Comparison of ENCODE assay signal across 15 cellular contexts in genomic region chr17:36629970-36630369, GRCh38. TPM values are rescaled to one million over a fixed set of nuclear protein-coding genes. Genes with fewer than 3 reads are reported as not detected.
DNase-seq lines count a peak whose midpoint lies in the region; ATAC-seq, FAIRE-seq and TF ChIP-seq lines count a peak whose summit lies in the region.
"Had no signal": no experiment of that assay in that cellular context is flagged by ENCODE, and none has a peak within 500 bp of the region (broad histone marks: within the 10 kb centered on the region; RNA-seq: fewer than 3 reads in every experiment).

No MANE protein-coding gene starts in this region.

- no peaks in the 10 kb centered on the region; the same call in 1 of the 2 replicates for H4K20me1 ChIP-seq in K562 (replicated peaks; ENCODE audit: control insufficient read depth, insufficient read depth, low read length)

- CTCF ChIA-PET in K562 (lab: Yijun Ruan, JAX; ENCODE audit: low intra/inter-chr PET ratio) = interaction anchor here (0.7 to 2.3 kb wide), 6 partner anchors 9 to 744 kb away, joined by 3 to 26 read pairs (median 4); no protein-coding TSS in a partner anchor

- peak; percentile 23 for ATAC-seq in left ventricle myocardium superior
- no peak for ATAC-seq in Right ventricle myocardium inferior
- ATAC-seq in K562 = no peak
- ATAC-seq in HG03175 (IDR thresholded peaks at IDR 0.05; ENCODE audit: unreplicated experiment) = no peak

- in situ Hi-C loops in K562 (cut with MboI) = loop anchor here (5.0 to 10.0 kb wide), 2 partner anchors 422 to 745 kb away; partner anchors contain the start of gene C17orf78

- peaks cover 0 to 9% of the 10 kb centered on the region in 2 experiments; a peak in 2 of 5 replicates for H3K4me1 ChIP-seq in K562 (replicated peaks in 1 of 2; ENCODE audit: control insufficient read depth in 2 of 2, insufficient read depth in 2 of 2, low read length in 2 of 2)

- peak overlapping the region in 1 of 2 experiments; percentile 13; a peak in 1 of 4 replicates for H3K9ac ChIP-seq in K562 (ENCODE audit: insufficient read depth in 1 of 2, low read depth in 2 of 2, low read length in 2 of 2)
- H3K9ac ChIP-seq: BLaER1 had no signal

- TF ChIP-seq EP300 in K562 (IDR thresholded peaks at IDR 0.05; ENCODE audit: low read length) = no peak

- intact Hi-C loops in left ventricle myocardium superior (cut with micrococcal nuclease) (loop anchor here (5.0 kb wide), 1 partner anchor 417 kb away; no protein-coding TSS in a partner anchor), Right ventricle myocardium inferior (cut with DNase I) (loop anchor here (1.0 to 2.0 kb wide), 2 partner anchors 417 to 611 kb away; no protein-coding TSS in a partner anchor), K562 (cut with micrococcal nuclease) (loop anchor here (2.0 to 10.0 kb wide), 4 partner anchors 27 to 585 kb away; no protein-coding TSS in a partner anchor)

- DNase-seq in NCI-H1417 (lab: John Stamatoyannopoulos, UW) (peak in 2 of 3 experiments; percentile 19 to 39), NCI-H1417 treated with DMSO at 0.1 percent for 48 hours (lab: John Stamatoyannopoulos, UW) (no peak), left ventricle myocardium superior (no peak), Right ventricle myocardium inferior (ENCODE audit: missing footprints) (no peak), K562 (ENCODE audit: extremely low read depth in 1 of 4, low spot score in 3 of 4) (no peak), hippocampal formation (lab: John Stamatoyannopoulos, UW) (no peak)
- DNase-seq: GF-D8 had no signal

- no peaks in the 10 kb centered on the region for H3K36me3 ChIP-seq in K562 (ENCODE audit: control insufficient read depth, insufficient read depth, low read length)
- H3K36me3 ChIP-seq: BLaER1, MG63 had no signal

- H3K27ac ChIP-seq in K562 (ENCODE audit: extremely low read depth, low read depth, low read length) = no peak overlapping the region
- H3K27ac ChIP-seq: BLaER1, RWPE1 had no signal

- no peak for TF ChIP-seq CTCF in K562 (IDR thresholded peaks at IDR 0.05 in 2 of 3, conservative IDR thresholded peaks at IDR 0.05 in 1 of 3; ENCODE audit: insufficient read depth in 2 of 3, low read depth in 1 of 3, low read length in 3 of 3)

- FAIRE-seq in K562 (lab: Jason Lieb, UNC) = no peak
- FAIRE-seq: A204.1, D721Med, GM12891, H54 had no signal

- no peaks in the 10 kb centered on the region for H3K9me1 ChIP-seq in K562 (ENCODE audit: control insufficient read depth, insufficient read depth, low read length)

- no peak overlapping the region for H3K4me2 ChIP-seq in K562 (ENCODE audit: insufficient read depth, low read length)
- H3K4me2 ChIP-seq: BLaER1 had no signal

- H3K4me3 ChIP-seq in K562 = no peak overlapping the region
- H3K4me3 ChIP-seq: BLaER1, MG63 had no signal

- no peaks in the 10 kb centered on the region for H3K9me3 ChIP-seq in K562 (replicated peaks; ENCODE audit: control insufficient read depth, insufficient read depth, low read depth, low read length)
- H3K9me3 ChIP-seq: BLaER1, MG63 had no signal

- POLR2A ChIA-PET in K562 (lab: Yijun Ruan, JAX) = interaction anchor here (0.7 kb wide), 1 partner anchor 16 kb away, joined by 3 read pairs; no protein-coding TSS in a partner anchor

- BruUV-seq in K562 (replicated peaks; lab: Mats Ljungman, UMichigan) = no TSS peak

- H3K79me2 ChIP-seq in K562 (ENCODE audit: control insufficient read depth, insufficient read depth, low read length) = no peaks in the 10 kb centered on the region

- H2AFZ ChIP-seq in K562 (ENCODE audit: low read depth, low read length) = no peak overlapping the region

- H3K27me3 ChIP-seq in K562 (ENCODE audit: control insufficient read depth in 2 of 2, insufficient read depth in 2 of 2, low read length in 2 of 2) = peaks cover 27 to 39% of the 10 kb centered on the region in 2 experiments
- H3K27me3 ChIP-seq: BLaER1, MG63 had no signal

- no peak for TF ChIP-seq POLR2A in K562 (conservative IDR thresholded peaks at IDR 0.05)

- no peak for TF ChIP-seq RAD21 in K562 (CRISPR knock-in tag; conservative IDR thresholded peaks at IDR 0.05 in 1 of 2, IDR thresholded peaks at IDR 0.05 in 1 of 2)

- 23% methylated on average over 3 of the region's 3 CpGs for WGBS in K562 (ENCODE audit: insufficient coverage, low coverage, missing lambda C conversion rate)

TF ChIP-seq in K562, 482 proteins besides CTCF, POLR2A, EP300 and RAD21:
- TF ChIP-seq DPF2 (IDR thresholded peaks at IDR 0.05) (no peak), NFIC (IDR thresholded peaks at IDR 0.05) (peak; percentile 76)

RNA-seq across cellular contexts. Expression of gene MRM1, which starts 28.6 kb away (rescaled TPM):
- total RNA-seq in left ventricle myocardium superior = 9.2 TPM
- total RNA-seq in Right ventricle myocardium inferior = 9.4 TPM
- total RNA-seq in K562 (2011; cell fraction: chromatin; rRNA removed; ENCODE audit: low replicate concordance) = 7.6 and 26.8 TPM in 2 replicates
- total RNA-seq in K562 (2011; cell fraction: nucleolus; rRNA removed) = 26.1 and 30.4 TPM in 2 replicates
- 18.8 and 22.1 TPM in 2 replicates for total RNA-seq in K562 (2011; cell fraction: nucleoplasm; rRNA removed)
- total RNA-seq in K562 (2014; rRNA removed) = 26.1 and 30.5 TPM in 2 replicates
- total RNA-seq in K562 (2014; rRNA removed; fragmentation: Illumina TruSeq; extraction: Trizol) = 9.8 and 12.8 TPM in 2 replicates
- total RNA-seq in K562 (2015; rRNA removed; fragmentation: Illumina TruSeq; extraction: Trizol) = 21.5 and 22.7 TPM in 2 replicates
- total RNA-seq in K562 (2021) = 28.1 and 28.4 TPM in 2 replicates
- polyA plus RNA-seq in K562 (2011; rRNA removed) = 10.7 and 14.1 TPM in 2 replicates
- polyA plus RNA-seq in K562 (2011; cell fraction: cytosol; rRNA removed) = 11.7 and 37.1 TPM in 2 replicates
- polyA plus RNA-seq in K562 (2011; cell fraction: nucleus; rRNA removed) = 10.4 and 25.5 TPM in 2 replicates
- polyA plus RNA-seq in K562 (2012) = 9.7 and 20.2 TPM in 2 replicates
- polyA plus RNA-seq in K562 (2014; fragmentation: Illumina TruSeq; extraction: Trizol) = 22.2 and 27.0 TPM in 2 replicates
- 1 to 10 TPM in 1 of 2 experiments, under 1 TPM in 1; 0.61 to 1.4 TPM for polyA plus RNA-seq in K562 (2014; fragmentation: Nextera tagmentation; extraction: Ambion mirVana)
- 27.1 and 27.2 TPM in 2 replicates for polyA plus RNA-seq in K562 (2014; rRNA removed)
- 3.2 and 6.3 TPM in 2 replicates for polyA minus RNA-seq in K562 (2011; rRNA and poly(A)+ RNA removed)
- 13.0 and 14.2 TPM in 2 replicates for polyA minus RNA-seq in K562 (2011; cell fraction: cytosol; rRNA and poly(A)+ RNA removed)
- 10.3 and 12.9 TPM in 2 replicates for polyA minus RNA-seq in K562 (2011; cell fraction: nucleus; rRNA and poly(A)+ RNA removed)

RNA-seq across cellular contexts. Expression of gene DHRS11, which starts 38.3 kb away (rescaled TPM):
- total RNA-seq in left ventricle myocardium superior (13.5 TPM), Right ventricle myocardium inferior (15.7 TPM), K562 (2014; rRNA removed) (59.8 and 75.7 TPM in 2 replicates), K562 (2014; rRNA removed; fragmentation: Illumina TruSeq; extraction: Trizol) (38.3 and 49.7 TPM in 2 replicates), K562 (2015; rRNA removed; fragmentation: Illumina TruSeq; extraction: Trizol) (43.9 and 45.1 TPM in 2 replicates), K562 (2021) (66.2 and 68.2 TPM in 2 replicates)
- total RNA-seq in K562 (2011; cell fraction: chromatin; rRNA removed; ENCODE audit: low replicate concordance) = 92.9 and 198 TPM in 2 replicates
- 118 and 119 TPM in 2 replicates for total RNA-seq in K562 (2011; cell fraction: nucleolus; rRNA removed)
- 123 and 139 TPM in 2 replicates for total RNA-seq in K562 (2011; cell fraction: nucleoplasm; rRNA removed)
- polyA plus RNA-seq in K562 (2011; rRNA removed) (62.7 and 85.1 TPM in 2 replicates), K562 (2014; fragmentation: Illumina TruSeq; extraction: Trizol) (99.3 and 123 TPM in 2 replicates), K562 (2014; fragmentation: Nextera tagmentation; extraction: Ambion mirVana) (10 to 100 TPM; 15.2 to 23.0 TPM), K562 (2014; rRNA removed) (87.3 and 100 TPM in 2 replicates)
- 78.5 and 144 TPM in 2 replicates for polyA plus RNA-seq in K562 (2011; cell fraction: cytosol; rRNA removed)
- 97.1 and 183 TPM in 2 replicates for polyA plus RNA-seq in K562 (2011; cell fraction: nucleus; rRNA removed)
- polyA plus RNA-seq in K562 (2012) = 64.9 and 69.7 TPM in 2 replicates
- 30.9 and 70.0 TPM in 2 replicates for polyA minus RNA-seq in K562 (2011; rRNA and poly(A)+ RNA removed)
- polyA minus RNA-seq in K562 (2011; cell fraction: cytosol; rRNA and poly(A)+ RNA removed) = 31.7 and 48.1 TPM in 2 replicates
- 20.8 and 30.8 TPM in 2 replicates for polyA minus RNA-seq in K562 (2011; cell fraction: nucleus; rRNA and poly(A)+ RNA removed)

Comparison
In these comparisons a context has a peak if more than half of its experiments do, and no peak if none do; other contexts are left out.
1. DNase-seq: peak in NCI-H1417 (2 of 3); none in NCI-H1417 treated with DMSO at 0.1 percent for 48 hours (single experiment), left ventricle myocardium superior (single experiment), Right ventricle myocardium inferior (single experiment), K562 (0 of 4) and hippocampal formation (0 of 2).